ENCODE assay signal across 25 cellular contexts in the genomic region with DNA sequence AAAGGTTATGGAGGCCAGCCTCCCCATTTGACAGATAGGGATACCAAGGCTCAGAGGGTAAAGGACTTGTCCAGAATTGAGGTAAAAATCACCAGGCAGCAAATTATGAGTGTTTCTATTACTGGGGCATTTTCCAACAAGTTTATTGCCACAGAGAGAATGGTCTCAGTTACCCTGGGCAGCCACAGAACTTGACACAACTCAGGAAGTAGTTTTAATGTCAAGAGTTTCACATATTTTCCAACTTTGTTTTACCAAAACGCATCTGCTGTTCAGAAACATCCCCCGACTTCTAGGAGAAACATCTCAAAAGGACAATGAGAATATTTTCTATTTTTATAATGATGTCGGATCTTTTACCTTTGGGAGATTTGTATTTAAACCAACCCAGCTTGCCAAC.
"Had no signal": no experiment of that assay in that cellular context is flagged by ENCODE, and none has a peak within 500 bp of the region (broad histone marks: within the 10 kb centered on the region; RNA-seq: fewer than 3 reads in every experiment).

No MANE protein-coding gene starts in this region.

- H3K4me1 ChIP-seq: ascending aorta, SJCRH30 had no signal

- H3K27ac ChIP-seq: ascending aorta, cardiac muscle cell, KMS-11, SJCRH30, SK-N-MC had no signal

- H3K27me3 ChIP-seq: ascending aorta had no signal

- DNase-seq: activated CD4-positive, alpha-beta T cell treated with anti-CD3 and anti-CD28 coated beads, Interleukin-2, amount 10 ng/mL, durations not matched to agents 24 days and 14 days; activated CD4-positive, alpha-beta T cell treated with anti-CD3 and anti-CD28 coated beads, Interleukin-2, amount 50 U/mL, for 4 hours; activated CD8-positive, alpha-beta T cell treated with anti-CD3 and anti-CD28 coated beads, Interleukin-2, amount 10 ng/mL, durations not matched to agents 7 days and 5 days; activated gamma-delta T cell treated with Interleukin-2 at 50 U/mL for 16 hours; activated naive CD4-positive, alpha-beta T cell treated with anti-CD3 and anti-CD28 coated beads for 36 hours; activated T-cell treated with anti-CD3 and anti-CD28 coated beads, Interleukin-2, amount 50 U/mL, for 24 hours; amniotic stem cell; MM.1S; MV-4-11; NCI-H1092; NCI-H1436 treated with DMSO at 0.1 percent for 48 hours; NCI-H1694 treated with DMSO at 0.1 percent for 48 hours; NCI-H2029; NCI-H345; NCI-H524 treated with DMSO at 0.1 percent for 48 hours; SHP77; SJCRH30; T1000 had no signal

- FAIRE-seq: TTC549 had no signal

- ATAC-seq: activated CD8-positive, alpha-beta T cell treated with anti-CD3 and anti-CD28 coated beads, Interleukin-2, amount 10 ng/mL, durations not matched to agents 7 days and 5 days; activated naive CD4-positive, alpha-beta T cell treated with anti-CD3 and anti-CD28 coated beads, Interleukin-2, amount 50 U/mL, for 72 hours; Panc1 had no signal

- H3K9me3 ChIP-seq: ascending aorta, SJCRH30 had no signal

- H3K9ac ChIP-seq: KMS-11 had no signal

- H3K4me2 ChIP-seq: KMS-11 had no signal

- H3K36me3 ChIP-seq: ascending aorta, cardiac muscle cell, SJCRH30 had no signal

- H3K4me3 ChIP-seq: ascending aorta, cardiac muscle cell, SJCRH30, SK-N-MC had no signal
